1 cellular context compared by ENCODE assay signal in the genomic region with DNA sequence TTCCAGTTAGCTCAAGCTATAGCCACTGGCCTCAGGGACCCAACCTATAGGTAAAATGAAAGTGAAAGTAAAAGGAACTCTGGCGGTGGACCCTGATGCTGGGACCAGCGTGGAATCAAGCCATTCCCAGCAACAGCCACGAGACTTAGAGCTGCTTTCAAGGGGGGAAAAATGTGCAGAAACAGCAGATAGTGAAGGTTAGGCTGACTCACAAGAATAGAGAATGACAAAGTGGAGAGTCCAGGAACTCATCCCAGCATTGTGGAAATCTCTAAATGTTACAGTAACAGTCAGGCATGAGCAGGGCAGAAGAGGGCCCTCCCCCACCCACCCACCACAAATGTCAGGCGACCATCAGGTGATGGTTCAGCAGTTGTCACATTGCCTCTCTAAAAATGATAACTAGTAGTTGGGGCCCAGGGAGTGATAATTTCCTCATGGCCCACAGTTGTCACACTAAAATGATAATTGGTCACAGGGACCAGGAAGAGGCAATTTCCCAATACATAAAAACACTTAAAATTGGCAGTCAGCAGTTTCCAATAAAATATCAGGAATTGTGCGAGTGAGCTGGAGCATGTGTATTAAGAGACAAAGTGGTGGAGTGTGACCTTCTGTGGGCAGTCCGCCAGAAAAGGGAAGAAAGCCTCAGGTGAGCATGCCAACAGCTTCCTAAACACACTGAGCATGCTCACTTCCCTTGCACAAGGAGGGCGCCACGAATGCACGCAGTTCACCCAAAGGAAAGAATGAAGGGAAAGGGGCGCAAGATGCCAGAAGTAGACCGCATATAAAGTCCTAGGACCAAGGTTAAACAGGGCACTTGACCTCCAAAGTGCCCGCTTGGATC.
TF ChIP-seq lines count a peak whose summit lies in the region.

No MANE protein-coding gene starts in this region.

TF ChIP-seq in endothelial cell of umbilical vein, 7 proteins besides CTCF, POLR2A, EP300 and RAD21:
- TF ChIP-seq JUN (IDR thresholded peaks at IDR 0.05; ENCODE audit: borderline replicate concordance, insufficient read depth, insufficient read length, low read depth) (no peak), EZH2 (IDR thresholded peaks at IDR 0.05; ENCODE audit: borderline replicate concordance, low read depth, low read length, severe bottlenecking) (no peak), GATA2 (IDR thresholded peaks at IDR 0.05; ENCODE audit: insufficient read depth, insufficient read length, low read depth, low read length) (no peak), MYC (IDR thresholded peaks at IDR 0.05; ENCODE audit: low read depth, low read length) (no peak), POLR2AphosphoS5 (IDR thresholded peaks at IDR 0.05; ENCODE audit: insufficient read depth, low read depth, low read length) (no peak)
- TF ChIP-seq, protein P1, sequence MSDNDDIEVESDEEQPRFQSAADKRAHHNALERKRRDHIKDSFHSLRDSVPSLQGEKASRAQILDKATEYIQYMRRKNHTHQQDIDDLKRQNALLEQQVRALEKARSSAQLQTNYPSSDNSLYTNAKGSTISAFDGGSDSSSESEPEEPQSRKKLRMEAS (IDR thresholded peaks at IDR 0.05; ENCODE audit: insufficient read depth, insufficient read length) = no peak
